Comparison of ENCODE assay signal across 21 cellular contexts in genomic region chr12:89621511-89621910, GRCh38.
"Had no signal": no experiment of that assay in that cellular context is flagged by ENCODE, and none has a peak within 500 bp of the region (broad histone marks: within the 10 kb centered on the region; RNA-seq: fewer than 3 reads in every experiment).

No MANE protein-coding gene starts in this region.

- H3K79me2 ChIP-seq: parathyroid adenoma had no signal

- H3K27me3 ChIP-seq: cardiac muscle cell, esophagus squamous epithelium, foreskin keratinocyte, sigmoid colon had no signal

- DNase-seq: activated CD4-positive, alpha-beta memory T cell treated with anti-CD3 and anti-CD28 coated beads for 36 hours; activated CD4-positive, alpha-beta T cell treated with anti-CD3 and anti-CD28 coated beads for 36 hours; activated CD8-positive, alpha-beta memory T cell treated with anti-CD3 and anti-CD28 coated beads, Interleukin-2, amount 10 ng/mL, durations not matched to agents 7 days and 5 days; amygdala; dermis blood vessel endothelial cell; effector memory CD8-positive, alpha-beta T cell; esophagus squamous epithelium; foreskin keratinocyte; hippocampal formation; islet precursor cell; midbrain; sigmoid colon; stimulated activated CD4-positive, alpha-beta T cell treated with anti-CD3 and anti-CD28 coated beads, Interleukin-12 subunit alpha, Interleukin-12 subunit beta, amount 100 ng/mL, for 4 hours; stimulated activated CD4-positive, alpha-beta T cell treated with anti-CD3 and anti-CD28 coated beads, Interleukin-1b, Interleukin-23, amount 100 ng/mL, for 48 hours; stimulated activated CD8-positive, alpha-beta memory T cell treated with anti-CD3 and anti-CD28 coated beads, Interleukin-4, amount 100 ng/mL, for 48 hours; stimulated activated naive CD4-positive, alpha-beta T cell; T-helper 17 cell had no signal

- H3K4me1 ChIP-seq: esophagus squamous epithelium, parathyroid adenoma, sigmoid colon had no signal

- ATAC-seq: activated CD4-positive, alpha-beta T cell treated with anti-CD3 and anti-CD28 coated beads for 36 hours; activated CD8-positive, alpha-beta memory T cell treated with anti-CD3 and anti-CD28 coated beads, Interleukin-2, amount 10 ng/mL, durations not matched to agents 7 days and 5 days; effector memory CD8-positive, alpha-beta T cell; foreskin keratinocyte; T-helper 17 cell; WTC11 had no signal

- H3K9ac ChIP-seq: parathyroid adenoma had no signal

- H3K4me3 ChIP-seq: cardiac muscle cell, esophagus squamous epithelium, lung, sigmoid colon had no signal

- H3K27ac ChIP-seq: cardiac muscle cell, esophagus squamous epithelium, foreskin keratinocyte, parathyroid adenoma, sigmoid colon had no signal

- H2AFZ ChIP-seq: parathyroid adenoma had no signal

- H3K9me3 ChIP-seq: esophagus squamous epithelium, sigmoid colon had no signal
